17 cellular contexts compared by ENCODE assay signal in genomic region chr2:20612835-20613341, GRCh38. TPM values are rescaled to one million over a fixed set of nuclear protein-coding genes. Genes with fewer than 3 reads are reported as not detected.
DNase-seq lines count a peak whose midpoint lies in the region; ATAC-seq and TF ChIP-seq lines count a peak whose summit lies in the region.
"Had no signal": no experiment of that assay in that cellular context is flagged by ENCODE, and none has a peak within 500 bp of the region (broad histone marks: within the 10 kb centered on the region; RNA-seq: fewer than 3 reads in every experiment).

No MANE protein-coding gene starts in this region.

- H3K36me3 ChIP-seq in BLaER1 (no peaks in the 10 kb centered on the region), right lobe of liver (no peaks in the 10 kb centered on the region), sigmoid colon (no peaks in the 10 kb centered on the region)

- H3K27ac ChIP-seq in BLaER1: no peak overlapping the region
- peak overlapping the region; percentile 18 to 94 (median 90) for H3K27ac ChIP-seq in right lobe of liver
- peak overlapping the region; percentile 96 to 98 (median 98) for H3K27ac ChIP-seq in sigmoid colon
- H3K27ac ChIP-seq: testis had no signal

- no peak overlapping the region for H3K9ac ChIP-seq in BLaER1

- no peak for TF ChIP-seq EP300 in sigmoid colon (IDR thresholded peaks at IDR 0.05)

- TF ChIP-seq POLR2A in right lobe of liver (IDR thresholded peaks at IDR 0.05) (no peak), sigmoid colon (IDR thresholded peaks at IDR 0.05) (no peak)

- H3K9me3 ChIP-seq in BLaER1 (no peaks in the 10 kb centered on the region), right lobe of liver (no peaks in the 10 kb centered on the region), sigmoid colon (no peaks in the 10 kb centered on the region)
- H3K9me3 ChIP-seq: mucosa of descending colon, testis had no signal

- no peaks in the 10 kb centered on the region for H3K27me3 ChIP-seq in BLaER1
- no peaks in the 10 kb centered on the region for H3K27me3 ChIP-seq in right lobe of liver
- no peaks in the 10 kb centered on the region for H3K27me3 ChIP-seq in sigmoid colon
- H3K27me3 ChIP-seq: testis had no signal

- ATAC-seq in right lobe of liver (no peak), HG02981 (IDR thresholded peaks at IDR 0.05; ENCODE audit: unreplicated experiment) (no peak), HG02588 (IDR thresholded peaks at IDR 0.05; ENCODE audit: unreplicated experiment) (no peak)
- ATAC-seq: GM23338, K562, mucosa of descending colon had no signal

- WGBS in right lobe of liver (ENCODE audit: insufficient coverage, low coverage, low lambda C conversion rate, missing lambda C conversion rate): 59% methylated on average over 5 of the region's 5 CpGs
- 92% methylated on average over 5 of the region's 5 CpGs for WGBS in sigmoid colon, 2 donors

- H4K20me1 ChIP-seq in BLaER1: peaks cover 11% of the 10 kb centered on the region; the same call in 1 of the 2 replicates

- H3K4me1 ChIP-seq in BLaER1 (peaks cover 68% of the 10 kb centered on the region), right lobe of liver (peaks cover 0 to 54% (median 34%) of the 10 kb centered on the region in 4 donors), sigmoid colon (peaks cover 0 to 95% (median 91%) of the 10 kb centered on the region in 4 donors)

- TF ChIP-seq CTCF in right lobe of liver (IDR thresholded peaks at IDR 0.05) (no peak), sigmoid colon (IDR thresholded peaks at IDR 0.05) (no peak)

- no peak overlapping the region for H3K4me3 ChIP-seq in BLaER1
- no peak overlapping the region for H3K4me3 ChIP-seq in right lobe of liver
- H3K4me3 ChIP-seq in sigmoid colon: no peak overlapping the region
- H3K4me3 ChIP-seq: GM23338, K562, mucosa of descending colon, testis had no signal

- intact Hi-C loops in right lobe of liver (cut with DNase I): no loop called here
- intact Hi-C loops in sigmoid colon (cut with DNase I): no loop called here

- DNase-seq in dermis blood vessel endothelial cell (peak; percentile 33), right lobe of liver (peak in 1 of 3 donors; percentile 5), sigmoid colon (peak; percentile 52), HK-2 (ENCODE audit: unreplicated experiment) (no peak), ecto neural progenitor cell (ENCODE audit: low spot score) (no peak)
- DNase-seq: ACHN; activated CD4-positive, alpha-beta T cell treated with anti-CD3 and anti-CD28 coated beads for 48 hours; amygdala; kidney glomerular epithelial cell; stimulated activated CD4-positive, alpha-beta T cell treated with anti-CD3 and anti-CD28 coated beads, Interleukin-4, amount 100 ng/mL, for 1 hour; testis had no signal

- H3K4me2 ChIP-seq in BLaER1: peak overlapping the region; percentile 25; the same call in 1 of the 2 replicates
- H3K4me2 ChIP-seq: GM23338 had no signal

RNA-seq across cellular contexts. Expression of gene HS1BP3, which starts 38.0 kb away (rescaled TPM):
- total RNA-seq in dermis blood vessel endothelial cell (36.9 and 49.9 TPM in 2 replicates), right lobe of liver (10 to 100 TPM; 17.5 to 34.7 (median 20.2) TPM), sigmoid colon (10 to 100 TPM; 32.3 to 54.6 (median 41.8) TPM)
- 10 to 100 TPM; 25.2 to 36.3 (median 25.3) TPM for polyA plus RNA-seq in sigmoid colon

RNA-seq across cellular contexts. Expression of gene GDF7, which starts 54.1 kb away (rescaled TPM):
- 5.4 and 28.1 TPM in 2 replicates for total RNA-seq in dermis blood vessel endothelial cell
- total RNA-seq in right lobe of liver: 1 to 10 TPM in 5 of 6 experiments, under 1 TPM in 1; 0.95 to 5.0 (median 2.9) TPM
- 1 to 10 TPM in 1 of 4 donors, under 1 TPM in 3; 0.49 to 1.6 (median 0.77) TPM for total RNA-seq in sigmoid colon
- under 1 TPM; under 0.01 to 0.60 (median under 0.01) TPM for polyA plus RNA-seq in sigmoid colon
- total RNA-seq: K562 had no signal

Comparison
In these comparisons a context has a peak if more than half of its experiments do, and no peak if none do; other contexts are left out.
1. DNase-seq: peak in dermis blood vessel endothelial cell (single experiment) and sigmoid colon (single experiment); none in HK-2 (single experiment) and ecto neural progenitor cell (single experiment).